In genomic region chrX:150270622-150271021, GRCh38 we compare ENCODE assay signal across 31 cellular contexts.
"Had no signal": no experiment of that assay in that cellular context is flagged by ENCODE, and none has a peak within 500 bp of the region (broad histone marks: within the 10 kb centered on the region; RNA-seq: fewer than 3 reads in every experiment).

No MANE protein-coding gene starts in this region.

- DNase-seq: activated CD4-positive, alpha-beta T cell treated with anti-CD3 and anti-CD28 coated beads for 36 hours; activated CD4-positive, alpha-beta T cell treated with anti-CD3 and anti-CD28 coated beads, Interleukin-2, amount 10 ng/mL, durations not matched to agents 7 days and 5 days; activated CD4-positive, alpha-beta T cell treated with anti-CD3 and anti-CD28 coated beads, Interleukin-2, amount 50 U/mL, for 48 hours; activated CD8-positive, alpha-beta T cell treated with anti-CD3 and anti-CD28 coated beads, Interleukin-2, amount 10 ng/mL, durations not matched to agents 7 days and 5 days; activated gamma-delta T cell; activated naive CD4-positive, alpha-beta T cell treated with Interleukin-2 at 50 U/mL for 16 hours; activated naive CD8-positive, alpha-beta T cell treated with anti-CD3 and anti-CD28 coated beads, Interleukin-2, amount 10 ng/mL, durations not matched to agents 7 days and 5 days; activated T-cell treated with anti-CD3 and anti-CD28 coated beads, Interleukin-2, amount 50 U/mL, for 24 hours; adrenal gland; anterior cingulate cortex; brain microvascular endothelial cell; central memory CD4-positive, alpha-beta T cell; NCI-H1048; NCI-H1105 treated with DMSO at 0.1 percent for 48 hours; NCI-H1436; NCI-H1694; NCI-H1930; NCI-H2081 treated with DMSO at 0.1 percent for 48 hours; NCI-H226; NCI-H446 treated with DMSO at 0.1 percent for 48 hours; NCI-H524; SHP77; SJCRH30 had no signal

- H3K4me3 Mint-ChIP-seq: activated CD4-positive, alpha-beta T cell treated with anti-CD3 and anti-CD28 coated beads for 36 hours; activated CD4-positive, alpha-beta T cell treated with anti-CD3 and anti-CD28 coated beads, Interleukin-2, amount 10 ng/mL, durations not matched to agents 7 days and 5 days; activated CD8-positive, alpha-beta T cell treated with anti-CD3 and anti-CD28 coated beads, Interleukin-2, amount 10 ng/mL, durations not matched to agents 7 days and 5 days; activated naive CD4-positive, alpha-beta T cell treated with anti-CD3 and anti-CD28 coated beads, Interleukin-2, amount 50 U/mL, for 24 hours; activated naive CD8-positive, alpha-beta T cell treated with anti-CD3 and anti-CD28 coated beads, Interleukin-2, amount 10 ng/mL, durations not matched to agents 7 days and 5 days; activated T-cell treated with anti-CD3 and anti-CD28 coated beads, Interleukin-2, amount 50 U/mL, for 24 hours; WTC11 had no signal

- ATAC-seq: activated CD4-positive, alpha-beta T cell treated with anti-CD3 and anti-CD28 coated beads for 36 hours; activated CD4-positive, CD25-positive, alpha-beta regulatory T cell treated with anti-CD3 and anti-CD28 coated beads, Interleukin-2, amount 50 U/mL, for 24 hours; activated CD8-positive, alpha-beta T cell treated with anti-CD3 and anti-CD28 coated beads, Interleukin-2, amount 10 ng/mL, durations not matched to agents 7 days and 5 days; Panc1; WTC11 had no signal

- H3K36me3 ChIP-seq: adrenal gland, brain microvascular endothelial cell, SJCRH30 had no signal

- H3K4me1 ChIP-seq: adrenal gland, SJCRH30 had no signal

- H3K27me3 Mint-ChIP-seq: activated CD4-positive, alpha-beta T cell treated with anti-CD3 and anti-CD28 coated beads for 36 hours; activated naive CD4-positive, alpha-beta T cell treated with anti-CD3 and anti-CD28 coated beads, Interleukin-2, amount 50 U/mL, for 24 hours had no signal

- FAIRE-seq: TTC549 had no signal

- H3K36me3 Mint-ChIP-seq: activated naive CD4-positive, alpha-beta T cell treated with anti-CD3 and anti-CD28 coated beads, Interleukin-2, amount 50 U/mL, for 24 hours; activated naive CD8-positive, alpha-beta T cell treated with anti-CD3 and anti-CD28 coated beads, Interleukin-2, amount 10 ng/mL, durations not matched to agents 7 days and 5 days; WTC11 had no signal

- H3K9me3 Mint-ChIP-seq: activated CD4-positive, alpha-beta T cell treated with anti-CD3 and anti-CD28 coated beads, Interleukin-2, amount 10 ng/mL, durations not matched to agents 7 days and 5 days; activated naive CD4-positive, alpha-beta T cell treated with anti-CD3 and anti-CD28 coated beads, Interleukin-2, amount 50 U/mL, for 24 hours; activated naive CD8-positive, alpha-beta T cell treated with anti-CD3 and anti-CD28 coated beads, Interleukin-2, amount 10 ng/mL, durations not matched to agents 7 days and 5 days; activated T-cell treated with anti-CD3 and anti-CD28 coated beads, Interleukin-2, amount 50 U/mL, for 24 hours; activated T-helper 2 cell treated with anti-CD3 and anti-CD28 coated beads, Interferon-gamma antibody, Interleukin-2, Interleukin-4, amounts not matched to agents 10 μg/mL and 5 μg/mL and 100 μg/mL, durations not matched to agents 14 hours and 24 hours and 36 hours; WTC11 had no signal

- H3K27ac ChIP-seq: adrenal gland, brain microvascular endothelial cell, KMS-11, SJCRH30, SK-N-MC had no signal

- H3K4me1 Mint-ChIP-seq: activated CD4-positive, alpha-beta T cell treated with anti-CD3 and anti-CD28 coated beads for 36 hours; activated CD4-positive, alpha-beta T cell treated with anti-CD3 and anti-CD28 coated beads, Interleukin-2, amount 10 ng/mL, durations not matched to agents 7 days and 5 days; activated naive CD4-positive, alpha-beta T cell treated with anti-CD3 and anti-CD28 coated beads, Interleukin-2, amount 50 U/mL, for 24 hours; activated naive CD8-positive, alpha-beta T cell treated with anti-CD3 and anti-CD28 coated beads, Interleukin-2, amount 10 ng/mL, durations not matched to agents 7 days and 5 days; WTC11 had no signal

- H3K9me3 ChIP-seq: adrenal gland, SJCRH30 had no signal

- H3K4me3 ChIP-seq: adrenal gland, SJCRH30, SK-N-MC had no signal

- H3K27ac Mint-ChIP-seq: activated CD4-positive, alpha-beta T cell treated with anti-CD3 and anti-CD28 coated beads for 36 hours; activated CD4-positive, alpha-beta T cell treated with anti-CD3 and anti-CD28 coated beads, Interleukin-2, amount 10 ng/mL, durations not matched to agents 7 days and 5 days; activated CD8-positive, alpha-beta T cell treated with anti-CD3 and anti-CD28 coated beads, Interleukin-2, amount 10 ng/mL, durations not matched to agents 7 days and 5 days; activated naive CD4-positive, alpha-beta T cell treated with anti-CD3 and anti-CD28 coated beads, Interleukin-2, amount 50 U/mL, for 24 hours; activated naive CD8-positive, alpha-beta T cell treated with anti-CD3 and anti-CD28 coated beads, Interleukin-2, amount 10 ng/mL, durations not matched to agents 7 days and 5 days; activated T-cell treated with anti-CD3 and anti-CD28 coated beads, Interleukin-2, amount 50 U/mL, for 24 hours; activated T-helper 2 cell treated with anti-CD3 and anti-CD28 coated beads, Interferon-gamma antibody, Interleukin-2, Interleukin-4, amounts not matched to agents 10 μg/mL and 5 μg/mL and 100 μg/mL, durations not matched to agents 14 hours and 24 hours and 36 hours; WTC11 had no signal

- H3K27me3 ChIP-seq: brain microvascular endothelial cell, SJCRH30 had no signal

- H3K4me2 ChIP-seq: KMS-11 had no signal
